In genomic region chr14:22333408-22334274, GRCh38 we compare ENCODE assay signal across 1 cellular context.
TF ChIP-seq lines count a peak whose summit lies in the region.

No MANE protein-coding gene starts in this region.

TF ChIP-seq in HepG2, 621 proteins besides CTCF, POLR2A, EP300 and RAD21 (continued from another document and continues in another):
- TF ChIP-seq E2F5 (CRISPR knock-in tag; conservative IDR thresholded peaks at IDR 0.05) (no peak), RFXANK (CRISPR knock-in tag; IDR thresholded peaks at IDR 0.05) (no peak), ZC3H13 (CRISPR knock-in tag; IDR thresholded peaks at IDR 0.05) (no peak), ZNF230 (CRISPR knock-in tag; IDR thresholded peaks at IDR 0.05) (no peak), ZNF263 (CRISPR knock-in tag; IDR thresholded peaks at IDR 0.05) (no peak), ZKSCAN1 (IDR thresholded peaks at IDR 0.05; ENCODE audit: low read length) (0 out of 2 replicates have a peak, but pooled peaks have one; percentile 34), HOXD1 (CRISPR knock-in tag; IDR thresholded peaks at IDR 0.05) (peak; percentile 82; the same call in 1 of the 2 replicates), NFE2L2 (IDR thresholded peaks at IDR 0.05; ENCODE audit: low read length) (no peak; the same call in 1 of the 2 replicates), TBX2 (CRISPR knock-in tag; IDR thresholded peaks at IDR 0.05; ENCODE audit: borderline replicate concordance) (peak; percentile 80), FUBP1 (CRISPR knock-in tag; IDR thresholded peaks at IDR 0.05; ENCODE audit: borderline replicate concordance) (no peak), IKZF5 (CRISPR knock-in tag; IDR thresholded peaks at IDR 0.05) (peak; percentile 78; the same call in 1 of the 2 replicates), FOXP4 (CRISPR knock-in tag; IDR thresholded peaks at IDR 0.05) (peak; percentile 99), FOXK2 (IDR thresholded peaks at IDR 0.05) (peak; percentile 63; the same call in 1 of the 2 replicates), ZNF275 (CRISPR knock-in tag; IDR thresholded peaks at IDR 0.05; ENCODE audit: borderline replicate concordance) (no peak), ATM (IDR thresholded peaks at IDR 0.05; ENCODE audit: borderline replicate concordance) (no peak), ZBTB1 (CRISPR knock-in tag; IDR thresholded peaks at IDR 0.05; ENCODE audit: borderline replicate concordance) (no peak), PHF20 (CRISPR knock-in tag; IDR thresholded peaks at IDR 0.05) (no peak), MED1 (CRISPR knock-in tag; IDR thresholded peaks at IDR 0.05) (peak; percentile 55; the same call in 1 of the 2 replicates), STAT6 (CRISPR knock-in tag; IDR thresholded peaks at IDR 0.05; ENCODE audit: borderline replicate concordance) (no peak), ZNF558 (CRISPR knock-in tag; IDR thresholded peaks at IDR 0.05; ENCODE audit: borderline replicate concordance) (no peak), ZNF160 (CRISPR knock-in tag; IDR thresholded peaks at IDR 0.05) (no peak; the same call in 1 of the 2 replicates), CBFB (CRISPR knock-in tag; IDR thresholded peaks at IDR 0.05) (no peak), ZBTB37 (CRISPR knock-in tag; IDR thresholded peaks at IDR 0.05) (no peak), SNAPC4 (CRISPR knock-in tag; IDR thresholded peaks at IDR 0.05) (no peak), POLR2AphosphoS2 (IDR thresholded peaks at IDR 0.05; ENCODE audit: low read depth, low read length) (no peak), ZNF777 (CRISPR knock-in tag; IDR thresholded peaks at IDR 0.05) (no peak), TBL1XR1 (IDR thresholded peaks at IDR 0.05; ENCODE audit: borderline replicate concordance, low read length, partially characterized antibody) (peak; percentile 84), KLF16 (CRISPR knock-in tag; IDR thresholded peaks at IDR 0.05) (peak in 1 of 2 experiments; percentile 88; a peak in 2 of 4 replicates), UBTF (CRISPR knock-in tag; IDR thresholded peaks at IDR 0.05) (no peak), ZNF788 (CRISPR knock-in tag; IDR thresholded peaks at IDR 0.05; ENCODE audit: borderline replicate concordance) (no peak), ARNTL (CRISPR knock-in tag; IDR thresholded peaks at IDR 0.05) (no peak), ZXDC (CRISPR knock-in tag; IDR thresholded peaks at IDR 0.05) (no peak), ZNF138 (CRISPR knock-in tag; IDR thresholded peaks at IDR 0.05; ENCODE audit: low read depth) (no peak), DDIT3 (CRISPR knock-in tag; IDR thresholded peaks at IDR 0.05) (no peak)
